Comparison of ENCODE assay signal across 7 cellular contexts in genomic region chr2:187627153-187627552, GRCh38.
"Had no signal": no experiment of that assay in that cellular context is flagged by ENCODE, and none has a peak within 500 bp of the region (broad histone marks: within the 10 kb centered on the region; RNA-seq: fewer than 3 reads in every experiment).

No MANE protein-coding gene starts in this region.

- DNase-seq: GDM1, GF-D8 had no signal

- ATAC-seq: GM12878 had no signal

- H3K4me3 ChIP-seq: GM12878 had no signal

- FAIRE-seq: GM12878, GM12891, GM12892, GM18507, GM19239 had no signal
